Comparison of ENCODE assay signal across 36 cellular contexts in genomic region chr9:69202556-69202955, GRCh38. TPM values are rescaled to one million over a fixed set of nuclear protein-coding genes. Genes with fewer than 3 reads are reported as not detected.
A peak's percentile ranks its signal among the peaks of the same experiment; 100 is the strongest.
DNase-seq lines count a peak whose midpoint lies in the region; ATAC-seq, FAIRE-seq and TF ChIP-seq lines count a peak whose summit lies in the region.
"Had no signal": no experiment of that assay in that cellular context is flagged by ENCODE, and none has a peak within 500 bp of the region (broad histone marks: within the 10 kb centered on the region; RNA-seq: fewer than 3 reads in every experiment).

No MANE protein-coding gene starts in this region.

- H3K79me2 ChIP-seq in H1 (ENCODE audit: control insufficient read depth in 1 of 2, insufficient read depth in 2 of 2, low read length in 2 of 2) (peaks cover 5 to 87% of the 10 kb centered on the region in 2 experiments), H9 (ENCODE audit: insufficient read depth, low read length) (peaks cover 9% of the 10 kb centered on the region; the same call in 1 of the 2 replicates)

- H3K27me3 Mint-ChIP-seq in WTC11 (ENCODE audit: low read depth) (no peaks in the 10 kb centered on the region), progenitor cell of endocrine pancreas (no peaks in the 10 kb centered on the region), H9 (ENCODE audit: low read depth) (no peaks in the 10 kb centered on the region)
- H3K27me3 Mint-ChIP-seq: B cell; CD4-positive, alpha-beta memory T cell; CD4-positive, alpha-beta T cell; CD4-positive, CD25-positive, alpha-beta regulatory T cell had no signal

- peaks cover 0 to 11% of the 10 kb centered on the region in 2 experiments for H4K20me1 ChIP-seq in H1 (replicated peaks in 1 of 2; ENCODE audit: control insufficient read depth in 1 of 2, insufficient read depth in 2 of 2, low read length in 2 of 2)
- H4K20me1 ChIP-seq in H9 (ENCODE audit: control insufficient read depth, insufficient read depth, insufficient read length), result no peaks in the 10 kb centered on the region
- H4K20me1 ChIP-seq: BLaER1; BLaER1 treated with 17β-estradiol and CSF1 and Interleukin-3, amounts not matched to agents 10 nM and 100 nM had no signal

- H3K36me3 ChIP-seq in HEK293 (ENCODE audit: control insufficient read depth in 2 of 2, insufficient read depth in 1 of 2, low read length in 2 of 2), result no peaks in the 10 kb centered on the region
- no peaks in the 10 kb centered on the region for H3K36me3 ChIP-seq in H1 (ENCODE audit: control insufficient read depth in 2 of 4, insufficient read depth in 4 of 4, low read length in 3 of 4)
- H3K36me3 ChIP-seq: BE2C; BLaER1; BLaER1 treated with 17β-estradiol and CSF1 and Interleukin-3, amounts not matched to agents 10 nM and 100 nM had no signal

- no peak overlapping the region for H3K14ac ChIP-seq in H1 (ENCODE audit: insufficient read length)
- H3K14ac ChIP-seq in H9 (ENCODE audit: insufficient read depth, low read length), result no peak overlapping the region

- H3K9me3 Mint-ChIP-seq in WTC11, result no peaks in the 10 kb centered on the region
- no peaks in the 10 kb centered on the region for H3K9me3 Mint-ChIP-seq in progenitor cell of endocrine pancreas (ENCODE audit: low read depth)
- no peaks in the 10 kb centered on the region for H3K9me3 Mint-ChIP-seq in H9
- H3K9me3 Mint-ChIP-seq: CD14-positive monocyte; CD4-positive, alpha-beta memory T cell; CD4-positive, alpha-beta T cell; CD4-positive, CD25-positive, alpha-beta regulatory T cell; CD8-positive, alpha-beta memory T cell; CD8-positive, alpha-beta T cell had no signal

- H4K5ac ChIP-seq in H1 (ENCODE audit: insufficient read length, low read depth, low read length) (no peak overlapping the region), H9 (ENCODE audit: insufficient read length, low read depth, low read length) (no peak overlapping the region)

- TF ChIP-seq EP300 in H1 (IDR thresholded peaks at IDR 0.05; ENCODE audit: borderline replicate concordance in 1 of 2, low read depth in 2 of 2, low read length in 2 of 2), result no peak

- H3K4me2 ChIP-seq in H1 (ENCODE audit: insufficient read depth in 1 of 2, low read depth in 2 of 2, low read length in 2 of 2) (no peak overlapping the region), H9 (ENCODE audit: insufficient read depth, insufficient read length, low read length) (no peak overlapping the region)
- H3K4me2 ChIP-seq: A549; BLaER1; BLaER1 treated with 17β-estradiol and CSF1 and Interleukin-3, amounts not matched to agents 10 nM and 100 nM had no signal

- no peak overlapping the region for H4K91ac ChIP-seq in H1 (replicated peaks; ENCODE audit: insufficient read length, low read length)
- no peak overlapping the region for H4K91ac ChIP-seq in H9 (ENCODE audit: insufficient read length, low read depth, low read length)

- H2BK15ac ChIP-seq in H1 (ENCODE audit: low read length) (no peak overlapping the region), H9 (ENCODE audit: low read depth, low read length) (no peak overlapping the region)

- H3K9me3 ChIP-seq in HEK293 (ENCODE audit: control insufficient read depth, insufficient read depth, low read depth, low read length) (no peaks in the 10 kb centered on the region), H1 (ENCODE audit: insufficient read depth in 2 of 2, low read depth in 1 of 2, low read length in 1 of 2) (no peaks in the 10 kb centered on the region), H9 (ENCODE audit: control insufficient read depth, low read depth, low read length) (no peaks in the 10 kb centered on the region)
- H3K9me3 ChIP-seq: A549; BE2C; BLaER1; BLaER1 treated with 17β-estradiol and CSF1 and Interleukin-3, amounts not matched to agents 10 nM and 100 nM; Caco-2 had no signal

- CTCF ChIA-PET in HEK293 (lab: Yijun Ruan, JAX), result interaction anchor here (0.6 to 1.3 kb wide), 2 partner anchors 16 to 76 kb away, joined by 3 read pairs; no protein-coding TSS in a partner anchor
- CTCF ChIA-PET in WTC11 (lab: Charles Lee), result interaction anchor here (0.5 to 1.8 kb wide), 4 partner anchors 9 to 44 kb away, joined by 3 to 7 read pairs (median 4); no protein-coding TSS in a partner anchor
- CTCF ChIA-PET in H1 (lab: Charles Lee; ENCODE audit: partially characterized antibody), result interaction anchor here (1.0 to 1.7 kb wide), 6 partner anchors 9 to 140 kb away, joined by 3 to 13 read pairs (median 4); no protein-coding TSS in a partner anchor

- H3K23me2 ChIP-seq in H1 (ENCODE audit: low read depth, low read length) (no peaks in the 10 kb centered on the region), H9 (ENCODE audit: insufficient read length, low read depth, low read length, poor library complexity, severe bottlenecking) (no peaks in the 10 kb centered on the region)

- peaks cover 3% of the 10 kb centered on the region; the same call in 1 of the 2 replicates for H3K36me3 Mint-ChIP-seq in WTC11
- H3K36me3 Mint-ChIP-seq in progenitor cell of endocrine pancreas (ENCODE audit: insufficient read depth), result peaks cover 6% of the 10 kb centered on the region
- peaks cover 0 to 8% (median 2%) of the 10 kb centered on the region in 3 experiments; a peak in 3 of 7 replicates for H3K36me3 Mint-ChIP-seq in H9 (ENCODE audit: insufficient read depth in 1 of 3, low read depth in 3 of 3)
- H3K36me3 Mint-ChIP-seq: CD14-positive monocyte; CD4-positive, alpha-beta memory T cell; CD8-positive, alpha-beta memory T cell; CD8-positive, alpha-beta T cell had no signal

- H2BK5ac ChIP-seq in H1 (ENCODE audit: low read depth, low read length) (no peak overlapping the region), H9 (ENCODE audit: insufficient read length, low read length) (no peak overlapping the region)

- H3K4me1 Mint-ChIP-seq in WTC11, result peaks cover 84% of the 10 kb centered on the region
- H3K4me1 Mint-ChIP-seq in progenitor cell of endocrine pancreas (ENCODE audit: low read depth), result peaks cover 49% of the 10 kb centered on the region
- H3K4me1 Mint-ChIP-seq in H9, result peaks cover 72 to 76% of the 10 kb centered on the region in 2 experiments

- H2BK20ac ChIP-seq in H1 (ENCODE audit: low read length) (no peak overlapping the region), H9 (ENCODE audit: low read depth, low read length, poor library complexity, severe bottlenecking) (no peak overlapping the region)

- peak overlapping the region; percentile 37; the same call in 1 of the 2 replicates for H4K8ac ChIP-seq in H1 (ENCODE audit: extremely low read depth, insufficient read depth, low read length)
- H4K8ac ChIP-seq in H9 (replicated peaks; ENCODE audit: insufficient read length, low read depth, low read length), result no peak overlapping the region

- TF ChIP-seq RAD21 in H1 (IDR thresholded peaks at IDR 0.05 in 1 of 2, conservative IDR thresholded peaks at IDR 0.05 in 1 of 2; ENCODE audit: low read depth in 2 of 2, low read length in 2 of 2), result no peak

- no peak for ATAC-seq in WTC11
- no peak for ATAC-seq in HG03135 (IDR thresholded peaks at IDR 0.05; ENCODE audit: unreplicated experiment)
- ATAC-seq in esophagus mucosa, result no peak
- ATAC-seq: A549; CD8-positive, alpha-beta T cell had no signal

- H3K27me3 ChIP-seq in H1 (replicated peaks in 1 of 4; ENCODE audit: control insufficient read depth in 3 of 4, extremely low read depth in 1 of 4, insufficient read depth in 3 of 4, low read length in 3 of 4) (no peaks in the 10 kb centered on the region), H9 (ENCODE audit: insufficient read depth, low read length) (no peaks in the 10 kb centered on the region)
- H3K27me3 ChIP-seq: BE2C; BLaER1; BLaER1 treated with 17β-estradiol and CSF1 and Interleukin-3, amounts not matched to agents 10 nM and 100 nM had no signal

- H3K4me3 Mint-ChIP-seq in WTC11 (no peak overlapping the region), progenitor cell of endocrine pancreas (ENCODE audit: low read depth) (no peak overlapping the region), H9 (no peak overlapping the region)
- H3K4me3 Mint-ChIP-seq: B cell; CD14-positive monocyte; CD4-positive, alpha-beta memory T cell; CD4-positive, alpha-beta T cell; CD4-positive, CD25-positive, alpha-beta regulatory T cell; CD8-positive, alpha-beta memory T cell; CD8-positive, alpha-beta T cell had no signal

- no peak overlapping the region for H2BK120ac ChIP-seq in H1 (replicated peaks; ENCODE audit: low read depth, low read length)
- no peak overlapping the region for H2BK120ac ChIP-seq in H9 (ENCODE audit: low read depth, low read length, poor library complexity, severe bottlenecking)

- H3K4ac ChIP-seq in H1 (replicated peaks; ENCODE audit: insufficient read length, low read depth, low read length) (no peak overlapping the region), H9 (ENCODE audit: low read depth, low read length) (no peak overlapping the region)

- peak overlapping the region; percentile 34; the same call in 1 of the 2 replicates for H3K27ac Mint-ChIP-seq in WTC11
- peak overlapping the region; percentile 33 for H3K27ac Mint-ChIP-seq in progenitor cell of endocrine pancreas
- no peak overlapping the region; a peak in 2 of 7 replicates for H3K27ac Mint-ChIP-seq in H9
- H3K27ac Mint-ChIP-seq: B cell; CD4-positive, alpha-beta memory T cell; CD4-positive, alpha-beta T cell; CD4-positive, CD25-positive, alpha-beta regulatory T cell; CD8-positive, alpha-beta memory T cell; CD8-positive, alpha-beta T cell had no signal

- H3K56ac ChIP-seq in H1 (replicated peaks; ENCODE audit: insufficient read length, low read depth, low read length) (no peak overlapping the region), H9 (ENCODE audit: insufficient read length, low read depth, low read length) (no peak overlapping the region)

- no peaks in the 10 kb centered on the region; the same call in 1 of the 2 replicates for H3K4me1 ChIP-seq in HEK293 (ENCODE audit: control insufficient read depth, insufficient read depth, low read length)
- H3K4me1 ChIP-seq in H1 (replicated peaks in 1 of 4; ENCODE audit: control insufficient read depth in 3 of 4, insufficient read depth in 4 of 4, low read length in 3 of 4), result peaks cover 6 to 37% (median 27%) of the 10 kb centered on the region in 4 experiments; a peak in 6 of 7 replicates
- peaks cover 17% of the 10 kb centered on the region for H3K4me1 ChIP-seq in H9 (ENCODE audit: insufficient read depth, low read length)
- H3K4me1 ChIP-seq: BE2C, BLaER1, Caco-2 had no signal

- WGBS in H1 (ENCODE audit: extremely low coverage in 1 of 2, insufficient coverage in 1 of 2, insufficient read length in 1 of 2, insufficient replicate concordance in 2 of 2, low coverage in 1 of 2, low lambda C conversion rate in 2 of 2, missing lambda C conversion rate in 1 of 2), 2 experiments, result 87% methylated on average over 4 of the region's 4 CpGs; no CpG with 5 or more reads in 1 of the 2 experiments
- WGBS in H9 (ENCODE audit: extremely low coverage, insufficient read length, low lambda C conversion rate), result no CpG with 5 or more reads among the region's 4 CpGs

- H2AFZ ChIP-seq in H1 (ENCODE audit: low read length) (no peak overlapping the region), H9 (ENCODE audit: low read length) (no peak overlapping the region)

- no peak overlapping the region for H2AK5ac ChIP-seq in H1 (ENCODE audit: low read depth, low read length)
- no peak overlapping the region for H2AK5ac ChIP-seq in H9 (ENCODE audit: insufficient read length, low read length)

- H3K27ac ChIP-seq in HEK293 (ENCODE audit: extremely low read depth, low read depth, low read length) (no peak overlapping the region), H1 (ENCODE audit: low read depth, low read length) (no peak overlapping the region), H9 (ENCODE audit: insufficient read length, low read depth, low read length) (no peak overlapping the region)
- H3K27ac ChIP-seq: 22Rv1; A549; BLaER1; BLaER1 treated with 17β-estradiol and CSF1 and Interleukin-3, amounts not matched to agents 10 nM and 100 nM; C4-2B had no signal

- POLR2A ChIA-PET in HEK293 (lab: Yijun Ruan, JAX), result no interaction called here
- POLR2A ChIA-PET in WTC11 (lab: Charles Lee), result interaction anchor here (0.6 kb wide), 1 partner anchor 11 kb away, joined by 3 read pairs; no protein-coding TSS in a partner anchor
- POLR2A ChIA-PET in H1 (lab: Charles Lee; ENCODE audit: partially characterized antibody), result no interaction called here

- H3K79me1 ChIP-seq in H1 (ENCODE audit: low read depth, low read length), result peaks cover 4% of the 10 kb centered on the region
- H3K79me1 ChIP-seq in H9 (ENCODE audit: insufficient read depth, low read depth, low read length, poor library complexity, severe bottlenecking), result peaks cover 2% of the 10 kb centered on the region

- TF ChIP-seq POLR2A in H1 (IDR thresholded peaks at IDR 0.05; ENCODE audit: control extremely low read depth in 1 of 2, low read depth in 2 of 2, low read length in 2 of 2), result no peak

- no peak for DNase-seq in WTC11 (ENCODE audit: low spot score)
- DNase-seq in H1 (ENCODE audit: low read depth in 1 of 2, low spot score in 2 of 2), result no peak
- DNase-seq in progenitor cell of endocrine pancreas (ENCODE audit: low spot score, unreplicated experiment), result no peak
- no peak for DNase-seq in H9
- no peak for DNase-seq in DMS79 (lab: John Stamatoyannopoulos, UW)
- DNase-seq: 8988T; ACHN; AML-193; BE2C; C1 segment of cervical spinal cord; Caco-2; Calu3; CD4-positive, alpha-beta memory T cell; CD4-positive, alpha-beta T cell; CD4-positive, CD25-positive, alpha-beta regulatory T cell; CD8-positive, alpha-beta memory T cell; CD8-positive, alpha-beta T cell; COR-L47; DMS 273 treated with DMSO at 0.1 percent for 48 hours; DMS153; DMS53; DMS79 treated with DMSO at 0.1 percent for 48 hours; DND-41; EL had no signal

- H3K9ac ChIP-seq in H1 (replicated peaks in 1 of 4; ENCODE audit: extremely low read depth in 1 of 4, low read depth in 3 of 4, low read length in 3 of 4) (no peak overlapping the region), H9 (ENCODE audit: extremely low read depth, insufficient read length, low read length) (no peak overlapping the region)
- H3K9ac ChIP-seq: BLaER1; BLaER1 treated with 17β-estradiol and CSF1 and Interleukin-3, amounts not matched to agents 10 nM and 100 nM had no signal

- H2BK12ac ChIP-seq in H1 (ENCODE audit: low read depth, low read length) (no peak overlapping the region), H9 (ENCODE audit: insufficient read length, low read depth, low read length) (no peak overlapping the region)

- H3K23ac ChIP-seq in H1 (ENCODE audit: insufficient read length) (no peak overlapping the region), H9 (ENCODE audit: insufficient read length, low read depth, low read length) (no peak overlapping the region)

- FAIRE-seq in H1 (lab: Jason Lieb, UNC), result no peak
- FAIRE-seq: A204.1, A549, D721Med had no signal

- H3K18ac ChIP-seq in H1 (ENCODE audit: extremely low read depth, low read length) (no peak overlapping the region), H9 (ENCODE audit: insufficient read length, low read depth, low read length) (no peak overlapping the region)

- TF ChIP-seq CTCF in HEK293 (tag by site-specific recombination; IDR thresholded peaks at IDR 0.05) (no peak), WTC11 (IDR thresholded peaks at IDR 0.05) (no peak), H1 (IDR thresholded peaks at IDR 0.05; ENCODE audit: control extremely low read depth in 1 of 3, insufficient read depth in 1 of 3, low read depth in 1 of 3, low read length in 3 of 3) (no peak), progenitor cell of endocrine pancreas (IDR thresholded peaks at IDR 0.05; ENCODE audit: unreplicated experiment) (no peak), H9 (conservative IDR thresholded peaks at IDR 0.05) (no peak)

- H3K4me3 ChIP-seq in HEK293 (ENCODE audit: low read depth, low read length), result no peak overlapping the region
- no peak overlapping the region for H3K4me3 ChIP-seq in H1 (ENCODE audit: extremely low read depth in 1 of 4, insufficient read depth in 2 of 4, low read depth in 3 of 4, low read length in 4 of 4)
- H3K4me3 ChIP-seq: A549; BLaER1; BLaER1 treated with 17β-estradiol and CSF1 and Interleukin-3, amounts not matched to agents 10 nM and 100 nM had no signal

- no peak overlapping the region for H3T11ph ChIP-seq in H9 (ENCODE audit: low read length)

RNA-seq across cellular contexts. Expression of gene TJP2, which starts 28.5 kb away (rescaled TPM):
- 155 to 159 TPM (median 156 TPM) in 3 replicates for total RNA-seq in WTC11 (2021)
- 135 and 137 TPM in 2 replicates for total RNA-seq in H1 (2021; fragmentation: NEBNext Ultra II Directional; extraction: Animal tissue kit (Norgen Biotek cat#: 25700))
- 51.7 and 54.9 TPM in 2 replicates for polyA plus RNA-seq in H1 (2011; rRNA removed)
- 84.5 TPM for polyA plus RNA-seq in H1 (2011; cell fraction: cytosol; rRNA removed)
- polyA plus RNA-seq in H1 (2011; cell fraction: nucleus; rRNA removed), result 133 TPM
- 82.5 to 111 TPM (median 102 TPM) in 4 replicates for polyA plus RNA-seq in H1 (2012, experiment 1 of 2)
- polyA plus RNA-seq in H1 (2012, experiment 2 of 2), result 16.4 TPM
- polyA plus RNA-seq in H1 (2013, experiment 1 of 2), result 72.8 TPM
- 64.4 TPM for polyA plus RNA-seq in H1 (2013, experiment 2 of 2)
- 71.4 and 91.3 TPM in 2 replicates for polyA minus RNA-seq in H1 (2011; rRNA and poly(A)+ RNA removed)
- 118 TPM for polyA minus RNA-seq in H1 (2011; cell fraction: cytosol; rRNA and poly(A)+ RNA removed)
- 97.5 TPM for polyA minus RNA-seq in H1 (2011; cell fraction: nucleus; rRNA and poly(A)+ RNA removed)
- total RNA-seq in progenitor cell of endocrine pancreas, result 234 and 254 TPM in 2 replicates
- 130 and 133 TPM in 2 replicates for total RNA-seq in H9 (2021)
- total RNA-seq in esophagus mucosa, result 113 TPM

Comparison
In these comparisons a context has a peak if more than half of its experiments do, and no peak if none do; other contexts are left out.
1. H3K27ac Mint-ChIP-seq: peak in WTC11 (single experiment) and progenitor cell of endocrine pancreas (single experiment); none in H9 (0 of 3).